18 cellular contexts compared by ENCODE assay signal in genomic region chr3:110650752-110651151, GRCh38.
DNase-seq lines count a peak whose midpoint lies in the region; ATAC-seq and TF ChIP-seq lines count a peak whose summit lies in the region.
"Had no signal": no experiment of that assay in that cellular context is flagged by ENCODE, and none has a peak within 500 bp of the region (broad histone marks: within the 10 kb centered on the region; RNA-seq: fewer than 3 reads in every experiment).

No MANE protein-coding gene starts in this region.

- intact Hi-C loops in ovary (cut with DNase I), result no loop called here

- no peak for TF ChIP-seq CTCF in VCaP (conservative IDR thresholded peaks at IDR 0.05)
- TF ChIP-seq CTCF in fibroblast of lung (conservative IDR thresholded peaks at IDR 0.05 in 1 of 2, IDR thresholded peaks at IDR 0.05 in 1 of 2; ENCODE audit: low read depth in 1 of 2, low read length in 2 of 2), result no peak
- no peak for TF ChIP-seq CTCF in ovary (IDR thresholded peaks at IDR 0.05)

- no peaks in the 10 kb centered on the region for H3K27me3 ChIP-seq in fibroblast of lung (ENCODE audit: control insufficient read depth, insufficient read depth, low read length)
- H3K27me3 ChIP-seq in ovary, result no peaks in the 10 kb centered on the region
- H3K27me3 ChIP-seq: BLaER1 treated with 17β-estradiol and CSF1 and Interleukin-3, amounts not matched to agents 10 nM and 100 nM; Peyer's patch had no signal

- TF ChIP-seq EP300 in ovary (IDR thresholded peaks at IDR 0.05), result no peak

- no peak for ATAC-seq in HG02571 (IDR thresholded peaks at IDR 0.05; ENCODE audit: unreplicated experiment)
- ATAC-seq: Right ventricle myocardium inferior had no signal

- H3K27ac ChIP-seq in VCaP (peak overlapping the region; percentile 34; the same call in 1 of the 2 replicates), fibroblast of lung (ENCODE audit: insufficient read depth, low read length) (no peak overlapping the region), ovary (no peak overlapping the region)
- H3K27ac ChIP-seq: 22Rv1; BLaER1 treated with 17β-estradiol and CSF1 and Interleukin-3, amounts not matched to agents 10 nM and 100 nM; Peyer's patch had no signal

- peak; percentile 46 for DNase-seq in NCI-H1105 treated with DMSO at 0.1 percent for 48 hours (lab: John Stamatoyannopoulos, UW)
- no peak for DNase-seq in NCI-H1105 (lab: John Stamatoyannopoulos, UW)
- peak; percentile 46 to 55 for DNase-seq in fibroblast of lung (ENCODE audit: low read depth in 2 of 2)
- no peak for DNase-seq in NCI-H2227 (lab: John Stamatoyannopoulos, UW; ENCODE audit: unreplicated experiment)
- DNase-seq in ovary, result no peak
- DNase-seq in stimulated activated naive CD4-positive, alpha-beta T cell (lab: John Stamatoyannopoulos, UW), result no peak
- DNase-seq: CD8-positive, alpha-beta memory T cell; DMS 273 treated with DMSO at 0.1 percent for 48 hours; Karpas-422; MM.1S; NCI-H187; NCI-H2171 treated with DMSO at 0.1 percent for 48 hours; Peyer's patch had no signal

- H2AFZ ChIP-seq in fibroblast of lung (ENCODE audit: low read length), result no peak overlapping the region

- H3K36me3 ChIP-seq in fibroblast of lung (ENCODE audit: control insufficient read depth, insufficient read depth, low read length) (no peaks in the 10 kb centered on the region), ovary (no peaks in the 10 kb centered on the region)
- H3K36me3 ChIP-seq: BLaER1 treated with 17β-estradiol and CSF1 and Interleukin-3, amounts not matched to agents 10 nM and 100 nM; Peyer's patch had no signal

- no peaks in the 10 kb centered on the region for H3K4me1 ChIP-seq in fibroblast of lung (ENCODE audit: control insufficient read depth, extremely low read depth, insufficient read depth, low read length)
- no peaks in the 10 kb centered on the region for H3K4me1 ChIP-seq in ovary (ENCODE audit: insufficient read depth)
- H3K4me1 ChIP-seq: Peyer's patch had no signal

- H3K79me2 ChIP-seq in fibroblast of lung (ENCODE audit: control insufficient read depth, insufficient read depth, low read length), result no peaks in the 10 kb centered on the region

- TF ChIP-seq POLR2A in ovary (IDR thresholded peaks at IDR 0.05), result no peak

- H3K9ac ChIP-seq in fibroblast of lung (ENCODE audit: insufficient read depth, low read length), result no peak overlapping the region
- H3K9ac ChIP-seq: BLaER1 treated with 17β-estradiol and CSF1 and Interleukin-3, amounts not matched to agents 10 nM and 100 nM had no signal

- no peak overlapping the region for H3K4me3 ChIP-seq in fibroblast of lung (replicated peaks in 1 of 4; ENCODE audit: control extremely low read depth in 1 of 4, insufficient read depth in 1 of 4, low read depth in 3 of 4, low read length in 4 of 4)
- H3K4me3 ChIP-seq in ovary, result no peak overlapping the region
- H3K4me3 ChIP-seq: BLaER1 treated with 17β-estradiol and CSF1 and Interleukin-3, amounts not matched to agents 10 nM and 100 nM; Peyer's patch had no signal

- H3K9me3 ChIP-seq in fibroblast of lung (ENCODE audit: control insufficient read depth, insufficient read depth, low read depth, low read length) (no peaks in the 10 kb centered on the region), ovary (no peaks in the 10 kb centered on the region)
- H3K9me3 ChIP-seq: BLaER1 treated with 17β-estradiol and CSF1 and Interleukin-3, amounts not matched to agents 10 nM and 100 nM; Peyer's patch had no signal

- H3K4me2 ChIP-seq in fibroblast of lung (ENCODE audit: extremely low read depth, insufficient read depth, low read length), result no peak overlapping the region
- H3K4me2 ChIP-seq: BLaER1 treated with 17β-estradiol and CSF1 and Interleukin-3, amounts not matched to agents 10 nM and 100 nM had no signal

- WGBS in ovary, 3 donors, result 8 to 16% (median 10%) methylated on average over 1 of the region's 1 CpG

- no peaks in the 10 kb centered on the region for H4K20me1 ChIP-seq in fibroblast of lung (ENCODE audit: control insufficient read depth, extremely low read depth, insufficient read depth, low read length)
- H4K20me1 ChIP-seq: BLaER1 treated with 17β-estradiol and CSF1 and Interleukin-3, amounts not matched to agents 10 nM and 100 nM had no signal

Comparison
In these comparisons a context has a peak if more than half of its experiments do, and no peak if none do; other contexts are left out.
1. DNase-seq: peak in NCI-H1105 treated with DMSO at 0.1 percent for 48 hours (single experiment) and fibroblast of lung (2 of 2); none in NCI-H1105 (single experiment), NCI-H2227 (single experiment), ovary (0 of 5) and stimulated activated naive CD4-positive, alpha-beta T cell (0 of 6).